In genomic region chr13:111920306-111920931, GRCh38 we compare ENCODE assay signal across 16 cellular contexts.
"Had no signal": no experiment of that assay in that cellular context is flagged by ENCODE, and none has a peak within 500 bp of the region (broad histone marks: within the 10 kb centered on the region; RNA-seq: fewer than 3 reads in every experiment).

No MANE protein-coding gene starts in this region.

- H3K27me3 ChIP-seq: ovary, thyroid gland, uterus had no signal

- H3K36me3 ChIP-seq: neutrophil, ovary, suprapubic skin, thyroid gland, uterus had no signal

- H3K27ac Mint-ChIP-seq: mesothelial cell of epicardium, natural killer cell, progenitor cell of endocrine pancreas, type B pancreatic cell had no signal

- H3K9me3 ChIP-seq: neutrophil, ovary, suprapubic skin, thyroid gland, uterus had no signal

- H3K9me3 Mint-ChIP-seq: mesothelial cell of epicardium, natural killer cell, type B pancreatic cell had no signal

- H3K4me3 Mint-ChIP-seq: mesothelial cell of epicardium, natural killer cell, type B pancreatic cell had no signal

- H3K4me1 ChIP-seq: suprapubic skin, thyroid gland, uterus had no signal

- H3K4me1 Mint-ChIP-seq: mesothelial cell of epicardium, natural killer cell had no signal

- H3K27ac ChIP-seq: hepatocyte, neutrophil, ovary, suprapubic skin, thyroid gland, uterus had no signal

- H3K4me3 ChIP-seq: hepatocyte, ovary, suprapubic skin, thyroid gland, uterus had no signal

- DNase-seq: central memory CD4-positive, alpha-beta T cell; foreskin melanocyte; mammary epithelial cell; natural killer cell; small intestine; stimulated activated CD4-positive, alpha-beta T cell treated with anti-CD3 and anti-CD28 coated beads, Interleukin-12 subunit alpha, Interleukin-12 subunit beta, amount 100 ng/mL, for 4 hours; stimulated activated naive CD4-positive, alpha-beta T cell treated with Interleukin-2 at 50 U/mL for 16 hours; thyroid gland; uterus had no signal

- H3K36me3 Mint-ChIP-seq: mesothelial cell of epicardium, natural killer cell, type B pancreatic cell had no signal
